ENCODE assay signal across 1 cellular context in the genomic region with DNA sequence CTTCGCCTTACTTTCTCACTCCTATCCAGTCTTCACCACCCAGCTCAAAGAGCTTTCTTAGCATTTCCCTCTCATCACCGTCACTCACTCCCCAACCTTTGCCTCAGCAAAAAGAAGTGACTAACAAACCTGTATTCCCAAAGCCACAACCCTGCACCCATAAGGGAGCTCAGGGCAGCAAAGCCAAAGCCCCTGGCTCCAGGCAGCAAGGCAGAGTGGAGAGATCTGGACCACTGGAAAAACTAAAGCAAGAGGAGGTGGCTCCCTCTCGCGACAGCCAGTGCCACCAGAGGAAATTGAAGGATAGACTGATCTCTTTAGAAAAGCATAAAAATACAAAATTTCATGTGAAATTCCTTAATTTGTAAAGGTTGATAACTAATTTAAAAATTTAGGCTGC.
TF ChIP-seq lines count a peak whose summit lies in the region.

No MANE protein-coding gene starts in this region.

TF ChIP-seq in H1, 55 proteins besides CTCF, POLR2A, EP300 and RAD21:
- TF ChIP-seq CBX8 (IDR thresholded peaks at IDR 0.05; ENCODE audit: borderline replicate concordance, low read depth, low read length) (no peak), RFX5 (IDR thresholded peaks at IDR 0.05; ENCODE audit: borderline replicate concordance, low read depth, low read length) (no peak), SRF (IDR thresholded peaks at IDR 0.05; ENCODE audit: low read depth, low read length) (no peak), CHD1 (IDR thresholded peaks at IDR 0.05; ENCODE audit: low read depth, low read length) (no peak), TEAD4 (IDR thresholded peaks at IDR 0.05; ENCODE audit: low read depth, low read length) (no peak), EGR1 (IDR thresholded peaks at IDR 0.05; ENCODE audit: borderline replicate concordance, low read depth, low read length) (no peak)
